ENCODE assay signal across 10 cellular contexts in genomic region chr7:140214075-140214684, GRCh38. TPM values are rescaled to one million over a fixed set of nuclear protein-coding genes. Genes with fewer than 3 reads are reported as not detected.
A peak's percentile ranks its signal among the peaks of the same experiment; 100 is the strongest.
DNase-seq lines count a peak whose midpoint lies in the region; ATAC-seq, FAIRE-seq and TF ChIP-seq lines count a peak whose summit lies in the region.
"Had no signal": no experiment of that assay in that cellular context is flagged by ENCODE, and none has a peak within 500 bp of the region (broad histone marks: within the 10 kb centered on the region; RNA-seq: fewer than 3 reads in every experiment).

No MANE protein-coding gene starts in this region.

- no peak for FAIRE-seq in H54 (lab: Jason Lieb, UNC)

- no peak overlapping the region for H3K4me3 ChIP-seq in gastroesophageal sphincter

- no peak for TF ChIP-seq EP300 in gastroesophageal sphincter (IDR thresholded peaks at IDR 0.05)

- TF ChIP-seq CTCF in gastroesophageal sphincter (IDR thresholded peaks at IDR 0.05) = no peak

- peak; percentile 28 for DNase-seq in stimulated activated CD4-positive, alpha-beta T cell treated with anti-CD3 and anti-CD28 coated beads, Interleukin-15, amount 100 ng/mL, for 24 hours
- DNase-seq in stimulated activated CD4-positive, alpha-beta T cell treated with anti-CD3 and anti-CD28 coated beads, Interleukin-2, amount 100 ng/mL, for 24 hours = no peak
- DNase-seq in SHP77 treated with DMSO at 0.1 percent for 48 hours (lab: John Stamatoyannopoulos, UW) (peak; percentile 6), NCI-H1436 (lab: John Stamatoyannopoulos, UW) (no peak), H54 (ENCODE audit: insufficient read length, low spot score) (no peak), DMS153 (lab: John Stamatoyannopoulos, UW) (no peak)
- DNase-seq in central memory CD4-positive, alpha-beta T cell = no peak
- DNase-seq: HFFc6; stimulated activated naive CD4-positive, alpha-beta T cell treated with Interleukin-2 at 50 U/mL for 16 hours had no signal

- peak; percentile 65 for ATAC-seq in gastroesophageal sphincter

- WGBS in gastroesophageal sphincter (ENCODE audit: low coverage in 1 of 2), 2 donors = 17 to 71% methylated on average over 2 of the region's 3 CpGs

- no peaks in the 10 kb centered on the region for H3K27me3 ChIP-seq in gastroesophageal sphincter

- no peak overlapping the region for H3K27ac ChIP-seq in gastroesophageal sphincter

- H3K36me3 ChIP-seq in gastroesophageal sphincter = no peaks in the 10 kb centered on the region

- peaks cover 0 to 10% (median 0%) of the 10 kb centered on the region in 3 donors for H3K9me3 ChIP-seq in gastroesophageal sphincter

- H3K4me1 ChIP-seq in gastroesophageal sphincter = no peaks in the 10 kb centered on the region

- no peak for TF ChIP-seq POLR2A in gastroesophageal sphincter (IDR thresholded peaks at IDR 0.05)
- no peak for TF ChIP-seq POLR2A in H54 (IDR thresholded peaks at IDR 0.05; ENCODE audit: low read depth, low read length)

RNA-seq across cellular contexts. Expression of gene KDM7A, which starts 37.4 kb away (rescaled TPM):
- 10 to 100 TPM; 15.0 to 26.3 (median 21.4) TPM for total RNA-seq in gastroesophageal sphincter

Comparison
In these comparisons a context has a peak if more than half of its experiments do, and no peak if none do; other contexts are left out.
1. DNase-seq: peak in stimulated activated CD4-positive, alpha-beta T cell treated with anti-CD3 and anti-CD28 coated beads, Interleukin-15, amount 100 ng/mL, for 24 hours (single experiment) and SHP77 treated with DMSO at 0.1 percent for 48 hours (single experiment); none in stimulated activated CD4-positive, alpha-beta T cell treated with anti-CD3 and anti-CD28 coated beads, Interleukin-2, amount 100 ng/mL, for 24 hours (0 of 2), NCI-H1436 (single experiment), H54 (single experiment), central memory CD4-positive, alpha-beta T cell (single experiment) and DMS153 (single experiment).